Comparison of ENCODE assay signal across 33 cellular contexts in genomic region chr2:146351689-146352088, GRCh38.
"Had no signal": no experiment of that assay in that cellular context is flagged by ENCODE, and none has a peak within 500 bp of the region (broad histone marks: within the 10 kb centered on the region; RNA-seq: fewer than 3 reads in every experiment).

No MANE protein-coding gene starts in this region.

- H3K4me3 ChIP-seq: MG63 had no signal

- H3K27me3 ChIP-seq: MG63 had no signal

- DNase-seq: Karpas-422, Kasumi-1, MG63, MM.1S, NCI-H1048, NCI-H1092, NCI-H1092 treated with DMSO at 0.1 percent for 48 hours, NCI-H1105, NCI-H1105 treated with DMSO at 0.1 percent for 48 hours, NCI-H1417, NCI-H1417 treated with DMSO at 0.1 percent for 48 hours, NCI-H1436, NCI-H1436 treated with DMSO at 0.1 percent for 48 hours, NCI-H146, NCI-H1694, NCI-H1694 treated with DMSO at 0.1 percent for 48 hours, NCI-H187, NCI-H187 treated with DMSO at 0.1 percent for 48 hours, NCI-H1930, NCI-H2029, NCI-H2029 treated with DMSO at 0.1 percent for 48 hours, NCI-H2081, NCI-H2081 treated with DMSO at 0.1 percent for 48 hours, NCI-H2107, NCI-H2171, NCI-H2171 treated with DMSO at 0.1 percent for 48 hours, NCI-H2227 treated with DMSO at 0.1 percent for 48 hours, NCI-H226, NCI-H345, NCI-H446, NCI-H446 treated with DMSO at 0.1 percent for 48 hours, NCI-H510A, NCI-H510A treated with DMSO at 0.1 percent for 48 hours had no signal

- H3K9me3 ChIP-seq: MG63 had no signal

- H3K36me3 ChIP-seq: MG63 had no signal
